ENCODE assay signal across 9 cellular contexts in genomic region chr7:19116121-19117080, GRCh38. TPM values are rescaled to one million over a fixed set of nuclear protein-coding genes. Genes with fewer than 3 reads are reported as not detected.
DNase-seq lines count a peak whose midpoint lies in the region; ATAC-seq, FAIRE-seq and TF ChIP-seq lines count a peak whose summit lies in the region.
"Had no signal": no experiment of that assay in that cellular context is flagged by ENCODE, and none has a peak within 500 bp of the region (broad histone marks: within the 10 kb centered on the region; RNA-seq: fewer than 3 reads in every experiment).

No MANE protein-coding gene starts in this region.

- H3K4me1 ChIP-seq in GM23338 (ENCODE audit: insufficient read depth), result peaks cover 70% of the 10 kb centered on the region
- H3K4me1 ChIP-seq in PC-3 (ENCODE audit: insufficient read depth, low read length), result peaks cover 16% of the 10 kb centered on the region
- peaks cover 9% of the 10 kb centered on the region for H3K4me1 ChIP-seq in endothelial cell of umbilical vein (ENCODE audit: control insufficient read depth, extremely low read depth, insufficient read depth, low read length)

- peak overlapping the region; percentile 66 for H3K4me3 ChIP-seq in GM23338
- H3K4me3 ChIP-seq in PC-3 (ENCODE audit: low read length), result peak overlapping the region; percentile 99
- H3K4me3 ChIP-seq in endothelial cell of umbilical vein (replicated peaks in 1 of 3; ENCODE audit: insufficient read depth in 1 of 3, low read depth in 1 of 3, low read length in 3 of 3), result peak overlapping the region in 2 of 3 experiments; percentile 22 to 37

- H3F3A ChIP-seq in GM23338 (replicated peaks; ENCODE audit: low read depth), result peaks cover 16% of the 10 kb centered on the region
- H3F3A ChIP-seq in PC-3 (ENCODE audit: low read length, unreplicated experiment), result no peaks in the 10 kb centered on the region

- H3K9me3 ChIP-seq in CD4-positive, alpha-beta T cell (ENCODE audit: control insufficient read depth, low read length), result no peaks in the 10 kb centered on the region
- H3K9me3 ChIP-seq in PC-3 (ENCODE audit: low read length) (no peaks in the 10 kb centered on the region), endothelial cell of umbilical vein (replicated peaks; ENCODE audit: control insufficient read depth, insufficient read depth, low read length) (no peaks in the 10 kb centered on the region)

- intact Hi-C loops in CD4-positive, alpha-beta T cell (cut with DNase I, micrococcal nuclease), result no loop called here
- intact Hi-C loops in PC-3 (cut with micrococcal nuclease) (loop anchor here (1.0 to 10.0 kb wide), 6 partner anchors 92 to 764 kb away; no protein-coding TSS in a partner anchor), endothelial cell of umbilical vein (cut with micrococcal nuclease) (loop anchor here (5.0 kb wide), 1 partner anchor 449 kb away; no protein-coding TSS in a partner anchor)

- H2AFZ ChIP-seq in GM23338 (peak overlapping the region; percentile 83), PC-3 (ENCODE audit: low read length) (peak overlapping the region; percentile 88), endothelial cell of umbilical vein (ENCODE audit: low read depth, low read length) (peak overlapping the region; percentile 84)

- no peak for DNase-seq in CD4-positive, alpha-beta T cell
- DNase-seq in GM23338 (ENCODE audit: low spot score) (peak; percentile 63), PC-3 (peak; percentile 37), endothelial cell of umbilical vein (ENCODE audit: low read depth, low spot score) (peak; percentile 37), activated gamma-delta T cell (lab: John Stamatoyannopoulos, UW) (no peak), AG20443 (ENCODE audit: low spot score) (no peak)

- peak overlapping the region; percentile 66 for H3K9ac ChIP-seq in PC-3 (ENCODE audit: low read length)
- peak overlapping the region; percentile 4 for H3K9ac ChIP-seq in endothelial cell of umbilical vein (replicated peaks; ENCODE audit: extremely low read depth, insufficient read depth, low read length)

- TF ChIP-seq POLR2A in endothelial cell of umbilical vein (IDR thresholded peaks at IDR 0.05; ENCODE audit: low read depth, low read length), result no peak

- no TSS peak for BruUV-seq in PC-3 (replicated peaks; lab: Mats Ljungman, UMichigan)
- BruUV-seq in endothelial cell of umbilical vein (replicated peaks; lab: Mats Ljungman, UMichigan), result no TSS peak

- H3K27ac ChIP-seq in CD4-positive, alpha-beta T cell (ENCODE audit: low read depth, low read length), result no peak overlapping the region
- no peak overlapping the region for H3K27ac ChIP-seq in GM23338 (ENCODE audit: low read depth)
- no peak overlapping the region for H3K27ac ChIP-seq in PC-3 (ENCODE audit: low read length)
- H3K27ac ChIP-seq in endothelial cell of umbilical vein (ENCODE audit: insufficient read depth, low read depth, low read length), result no peak overlapping the region

- CTCF ChIA-PET in CD4-positive, alpha-beta T cell (lab: Charles Lee), result no interaction called here
- CTCF ChIA-PET in PC-3 (lab: Charles Lee), result interaction anchor here (0.6 to 1.3 kb wide), 5 partner anchors 132 to 764 kb away, joined by 4 to 9 read pairs (median 5); no protein-coding TSS in a partner anchor
- CTCF ChIA-PET in endothelial cell of umbilical vein (lab: Charles Lee), result interaction anchor here (0.6 to 1.5 kb wide), 6 partner anchors 8 to 764 kb away, joined by 3 to 10 read pairs (median 3); no protein-coding TSS in a partner anchor

- H3K4me2 ChIP-seq in GM23338, result peak overlapping the region; percentile 80
- peak overlapping the region; percentile 93 for H3K4me2 ChIP-seq in PC-3 (ENCODE audit: low read length)
- H3K4me2 ChIP-seq in endothelial cell of umbilical vein (ENCODE audit: insufficient read depth, low read length), result peak overlapping the region; percentile 67

- H3K9me1 ChIP-seq in endothelial cell of umbilical vein (replicated peaks; ENCODE audit: control insufficient read depth, extremely low read depth, insufficient read depth, low read length), result no peaks in the 10 kb centered on the region

- no peak for TF ChIP-seq CTCF in CD4-positive, alpha-beta T cell (IDR thresholded peaks at IDR 0.05)
- TF ChIP-seq CTCF in GM23338 (conservative IDR thresholded peaks at IDR 0.05; ENCODE audit: low read depth in 2 of 2), result no peak
- no peak for TF ChIP-seq CTCF in PC-3 (conservative IDR thresholded peaks at IDR 0.05; ENCODE audit: low read depth, low read length)
- no peak for TF ChIP-seq CTCF in endothelial cell of umbilical vein (IDR thresholded peaks at IDR 0.05; ENCODE audit: extremely low read depth in 1 of 2, insufficient read depth in 1 of 2, low read depth in 1 of 2, low read length in 2 of 2)
- no peak for TF ChIP-seq CTCF in nephron (IDR thresholded peaks at IDR 0.05; ENCODE audit: unreplicated experiment in 3 of 3)

- POLR2A ChIA-PET in CD4-positive, alpha-beta T cell (lab: Charles Lee), result no interaction called here
- POLR2A ChIA-PET in PC-3 (lab: Charles Lee; ENCODE audit: unreplicated experiment) (interaction anchor here (0.6 kb wide), 4 partner anchors 23 to 613 kb away, joined by 3 to 27 read pairs (median 9); no protein-coding TSS in a partner anchor), endothelial cell of umbilical vein (lab: Charles Lee) (no interaction called here)

- H3K27me3 Mint-ChIP-seq in CD4-positive, alpha-beta T cell, result peaks cover 73% of the 10 kb centered on the region
- H3K27me3 Mint-ChIP-seq in GM23338 (ENCODE audit: insufficient read depth, low read depth, poor library complexity) (peaks cover 94% of the 10 kb centered on the region), nephron (ENCODE audit: low read depth) (peaks cover 86% of the 10 kb centered on the region)

- FAIRE-seq in endothelial cell of umbilical vein (lab: Jason Lieb, UNC), result no peak

- dilution Hi-C loops in endothelial cell of umbilical vein (cut with MboI; ENCODE audit: extremely low pct_ligation_motif_present, low sequenced_read_pairs), result no loop called here

- no peaks in the 10 kb centered on the region for H3K9me3 Mint-ChIP-seq in CD4-positive, alpha-beta T cell
- H3K9me3 Mint-ChIP-seq in GM23338, result no peaks in the 10 kb centered on the region
- H3K9me3 Mint-ChIP-seq in nephron, result no peaks in the 10 kb centered on the region

- H3K9me2 ChIP-seq in GM23338 (ENCODE audit: insufficient read depth), result no peaks in the 10 kb centered on the region
- H3K9me2 ChIP-seq in PC-3 (replicated peaks; ENCODE audit: low read length), result no peaks in the 10 kb centered on the region

- ATAC-seq in CD4-positive, alpha-beta T cell (ENCODE audit: poor library complexity), result no peak
- ATAC-seq in GM23338 (peak; percentile 17), PC-3 (peak; percentile 8), esophagus mucosa (no peak)

- H3K27me3 ChIP-seq in CD4-positive, alpha-beta T cell (ENCODE audit: control insufficient read depth, insufficient read depth, low read length), result peaks cover 85% of the 10 kb centered on the region
- peaks cover 98% of the 10 kb centered on the region for H3K27me3 ChIP-seq in GM23338 (ENCODE audit: insufficient read depth)
- H3K27me3 ChIP-seq in PC-3 (ENCODE audit: low read length), result no peaks in the 10 kb centered on the region
- H3K27me3 ChIP-seq in endothelial cell of umbilical vein (ENCODE audit: control insufficient read depth in 2 of 2, insufficient read depth in 2 of 2, low read length in 2 of 2), result peaks cover 77 to 94% of the 10 kb centered on the region in 2 experiments

- no peaks in the 10 kb centered on the region for H3K36me3 Mint-ChIP-seq in CD4-positive, alpha-beta T cell (ENCODE audit: low read depth)
- H3K36me3 Mint-ChIP-seq in GM23338 (ENCODE audit: low read depth), result no peaks in the 10 kb centered on the region
- peaks cover 13% of the 10 kb centered on the region for H3K36me3 Mint-ChIP-seq in nephron (ENCODE audit: low read depth)

- H3K4me3 Mint-ChIP-seq in CD4-positive, alpha-beta T cell, result peak overlapping the region; percentile 11
- H3K4me3 Mint-ChIP-seq in GM23338 (peak overlapping the region; percentile 72), nephron (peak overlapping the region; percentile 85 to 98 (median 95))

- H3K36me3 ChIP-seq in GM23338 (ENCODE audit: insufficient read depth) (no peaks in the 10 kb centered on the region), PC-3 (ENCODE audit: low read depth, low read length) (no peaks in the 10 kb centered on the region), endothelial cell of umbilical vein (ENCODE audit: control insufficient read depth in 2 of 2, extremely low read depth in 1 of 2, insufficient read depth in 2 of 2, low read length in 2 of 2) (no peaks in the 10 kb centered on the region)

- H3K79me2 ChIP-seq in GM23338 (replicated peaks; ENCODE audit: insufficient read depth), result no peaks in the 10 kb centered on the region
- peaks cover 33% of the 10 kb centered on the region for H3K79me2 ChIP-seq in PC-3 (ENCODE audit: low read length)
- H3K79me2 ChIP-seq in endothelial cell of umbilical vein (ENCODE audit: control insufficient read depth, insufficient read depth, low read length), result no peaks in the 10 kb centered on the region

- no peaks in the 10 kb centered on the region for H3K4me1 Mint-ChIP-seq in CD4-positive, alpha-beta T cell (ENCODE audit: low read depth)
- H3K4me1 Mint-ChIP-seq in GM23338 (peaks cover 44% of the 10 kb centered on the region), nephron (peaks cover 37% of the 10 kb centered on the region)

- peaks cover 13% of the 10 kb centered on the region; the same call in 1 of the 2 replicates for H4K20me1 ChIP-seq in GM23338 (replicated peaks; ENCODE audit: insufficient read depth)
- H4K20me1 ChIP-seq in PC-3 (ENCODE audit: low read length), result peaks cover 9% of the 10 kb centered on the region; the same call in 1 of the 2 replicates
- no peaks in the 10 kb centered on the region for H4K20me1 ChIP-seq in endothelial cell of umbilical vein (replicated peaks; ENCODE audit: control insufficient read depth, extremely low read depth, insufficient read depth, low read length)

- no peak overlapping the region for H3K27ac Mint-ChIP-seq in CD4-positive, alpha-beta T cell
- H3K27ac Mint-ChIP-seq in GM23338 (no peak overlapping the region), nephron (peak overlapping the region; percentile 90 to 95 (median 93))

RNA-seq across cellular contexts. Expression of gene TWIST1, which starts 1.0 kb away (rescaled TPM):
- total RNA-seq in CD4-positive, alpha-beta T cell, result not detected
- total RNA-seq in GM23338 (2014; rRNA removed; shearing (Covaris generic)), result 0.12 and 0.24 TPM in 2 replicates
- polyA plus RNA-seq in GM23338 (2016; fragmentation: Nextera tagmentation; extraction: Ambion mirVana) (0.24 and 0.35 TPM in 2 replicates), endothelial cell of umbilical vein (not detected in 2 replicates)
- total RNA-seq in PC-3 (2014; rRNA removed) (15.7 and 22.3 TPM in 2 replicates), endothelial cell of umbilical vein (not detected in 2 replicates), esophagus mucosa (0.64 TPM)
- not detected in 2 replicates for polyA plus RNA-seq in endothelial cell of umbilical vein (2011; cell fraction: cytosol; rRNA removed)
- polyA plus RNA-seq in endothelial cell of umbilical vein (2011; cell fraction: nucleus; rRNA removed), result not detected in 2 replicates
- polyA plus RNA-seq in endothelial cell of umbilical vein (2012), result not detected in 2 replicates
- not detected in 2 replicates for polyA minus RNA-seq in endothelial cell of umbilical vein
- polyA minus RNA-seq in endothelial cell of umbilical vein (2011; cell fraction: cytosol; rRNA and poly(A)+ RNA removed), result not detected
- polyA minus RNA-seq in endothelial cell of umbilical vein (2011; cell fraction: nucleus; rRNA and poly(A)+ RNA removed), result not detected in 2 replicates
- total RNA-seq: lung microvascular endothelial cell had no signal

RNA-seq across cellular contexts. Expression of gene FERD3L, which starts 28.8 kb away (rescaled TPM):
- total RNA-seq in CD4-positive, alpha-beta T cell, result not detected
- not detected in 2 replicates for total RNA-seq in GM23338 (2014; rRNA removed; shearing (Covaris generic))
- polyA plus RNA-seq in GM23338 (2016; fragmentation: Nextera tagmentation; extraction: Ambion mirVana), result not detected in 2 replicates
- total RNA-seq in PC-3 (2014; rRNA removed), result not detected in 2 replicates
- not detected in 2 replicates for total RNA-seq in endothelial cell of umbilical vein
- not detected in 2 replicates for polyA plus RNA-seq in endothelial cell of umbilical vein
- polyA plus RNA-seq in endothelial cell of umbilical vein (2011; cell fraction: cytosol; rRNA removed), result not detected in 2 replicates
- not detected in 2 replicates for polyA plus RNA-seq in endothelial cell of umbilical vein (2011; cell fraction: nucleus; rRNA removed)
- polyA plus RNA-seq in endothelial cell of umbilical vein (2012), result not detected in 2 replicates
- polyA minus RNA-seq in endothelial cell of umbilical vein, result not detected in 2 replicates
- not detected for polyA minus RNA-seq in endothelial cell of umbilical vein (2011; cell fraction: cytosol; rRNA and poly(A)+ RNA removed)
- polyA minus RNA-seq in endothelial cell of umbilical vein (2011; cell fraction: nucleus; rRNA and poly(A)+ RNA removed), result not detected in 2 replicates
- not detected for total RNA-seq in esophagus mucosa
- total RNA-seq: lung microvascular endothelial cell had no signal

Comparison
In these comparisons a context has a peak if more than half of its experiments do, and no peak if none do; other contexts are left out.
1. ATAC-seq: peak in GM23338 (single experiment) and PC-3 (single experiment); none in CD4-positive, alpha-beta T cell (single experiment) and esophagus mucosa (single experiment).
2. DNase-seq: peak in GM23338 (single experiment), PC-3 (single experiment) and endothelial cell of umbilical vein (single experiment); none in CD4-positive, alpha-beta T cell (0 of 10), activated gamma-delta T cell (single experiment) and AG20443 (single experiment).
3. H3K27ac Mint-ChIP-seq: peak in nephron (3 of 3); none in CD4-positive, alpha-beta T cell (single experiment) and GM23338 (single experiment).
4. H3K4me3 Mint-ChIP-seq: peak in every context shown above with its lines; median percentile 95 in nephron; 72 in GM23338; 11 in CD4-positive, alpha-beta T cell.
5. H3K4me3 ChIP-seq: peak in every context shown above with its lines; median percentile 99 in PC-3; 66 in GM23338; 30 in endothelial cell of umbilical vein.
6. RNA of gene TWIST1, which starts 1.0 kb away (total RNA-seq): 15.7 to 22.3 TPM in PC-3; 0.64 TPM in esophagus mucosa (single experiment), 0.12 to 0.24 TPM in GM23338, not detected in CD4-positive, alpha-beta T cell and not detected in endothelial cell of umbilical vein; every median in the first group is over 10 times any median in the second.
7. intact Hi-C loops: an anchor here in PC-3 (1.0 to 10.0 kb wide) and endothelial cell of umbilical vein (5.0 kb wide); none called in CD4-positive, alpha-beta T cell.
8. Peak in every context shown above with its lines, with median percentiles within 50 percentile points of each other: H2AFZ ChIP-seq and H3K4me2 ChIP-seq.